In genomic region chr21:44012474-44013379, GRCh38 we compare ENCODE assay signal across 1 cellular context.
TF ChIP-seq lines count a peak whose summit lies in the region.

No MANE protein-coding gene starts in this region.

TF ChIP-seq in K562, 482 proteins besides CTCF, POLR2A, EP300 and RAD21 (continued from another document and continues in another):
- TF ChIP-seq, protein P1, sequence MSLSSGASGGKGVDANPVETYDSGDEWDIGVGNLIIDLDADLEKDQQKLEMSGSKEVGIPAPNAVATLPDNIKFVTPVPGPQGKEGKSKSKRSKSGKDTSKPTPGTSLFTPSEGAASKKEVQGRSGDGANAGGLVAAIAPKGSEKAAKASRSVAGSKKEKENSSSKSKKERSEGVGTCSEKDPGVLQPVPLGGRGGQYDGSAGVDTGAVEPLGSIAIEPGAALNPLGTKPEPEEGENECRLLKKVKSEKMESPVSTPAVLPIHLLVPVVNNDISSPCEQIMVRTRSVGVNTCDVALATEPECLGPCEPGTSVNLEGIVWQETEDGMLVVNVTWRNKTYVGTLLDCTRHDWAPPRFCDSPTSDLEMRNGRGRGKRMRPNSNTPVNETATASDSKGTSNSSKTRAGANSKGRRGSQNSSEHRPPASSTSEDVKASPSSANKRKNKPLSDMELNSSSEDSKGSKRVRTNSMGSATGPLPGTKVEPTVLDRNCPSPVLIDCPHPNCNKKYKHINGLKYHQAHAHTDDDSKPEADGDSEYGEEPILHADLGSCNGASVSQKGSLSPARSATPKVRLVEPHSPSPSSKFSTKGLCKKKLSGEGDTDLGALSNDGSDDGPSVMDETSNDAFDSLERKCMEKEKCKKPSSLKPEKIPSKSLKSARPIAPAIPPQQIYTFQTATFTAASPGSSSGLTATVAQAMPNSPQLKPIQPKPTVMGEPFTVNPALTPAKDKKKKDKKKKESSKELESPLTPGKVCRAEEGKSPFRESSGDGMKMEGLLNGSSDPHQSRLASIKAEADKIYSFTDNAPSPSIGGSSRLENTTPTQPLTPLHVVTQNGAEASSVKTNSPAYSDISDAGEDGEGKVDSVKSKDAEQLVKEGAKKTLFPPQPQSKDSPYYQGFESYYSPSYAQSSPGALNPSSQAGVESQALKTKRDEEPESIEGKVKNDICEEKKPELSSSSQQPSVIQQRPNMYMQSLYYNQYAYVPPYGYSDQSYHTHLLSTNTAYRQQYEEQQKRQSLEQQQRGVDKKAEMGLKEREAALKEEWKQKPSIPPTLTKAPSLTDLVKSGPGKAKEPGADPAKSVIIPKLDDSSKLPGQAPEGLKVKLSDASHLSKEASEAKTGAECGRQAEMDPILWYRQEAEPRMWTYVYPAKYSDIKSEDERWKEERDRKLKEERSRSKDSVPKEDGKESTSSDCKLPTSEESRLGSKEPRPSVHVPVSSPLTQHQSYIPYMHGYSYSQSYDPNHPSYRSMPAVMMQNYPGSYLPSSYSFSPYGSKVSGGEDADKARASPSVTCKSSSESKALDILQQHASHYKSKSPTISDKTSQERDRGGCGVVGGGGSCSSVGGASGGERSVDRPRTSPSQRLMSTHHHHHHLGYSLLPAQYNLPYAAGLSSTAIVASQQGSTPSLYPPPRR (CRISPR knock-in tag; IDR thresholded peaks at IDR 0.05; ENCODE audit: borderline replicate concordance): 0 out of 2 replicates have a peak, but pooled peaks have one; percentile 51
- TF ChIP-seq NCOA1 (IDR thresholded peaks at IDR 0.05; ENCODE audit: low read depth) (peak; percentile 69), HMG20B (CRISPR knock-in tag; IDR thresholded peaks at IDR 0.05) (no peak), ZNF512 (tag; IDR thresholded peaks at IDR 0.05) (no peak), ELK1 (CRISPR knock-in tag; IDR thresholded peaks at IDR 0.05) (no peak), ZNF239 (CRISPR knock-in tag; IDR thresholded peaks at IDR 0.05) (no peak), PHB (CRISPR knock-in tag; IDR thresholded peaks at IDR 0.05) (no peak), PML (IDR thresholded peaks at IDR 0.05; ENCODE audit: low read length) (no peak), ETS1 (conservative IDR thresholded peaks at IDR 0.05; ENCODE audit: control insufficient read depth, low read depth, low read length) (peak; percentile 7; the same call in 1 of the 2 replicates), MCM3 (IDR thresholded peaks at IDR 0.05) (no peak), CCAR2 (IDR thresholded peaks at IDR 0.05; ENCODE audit: low read depth, low read length) (no peak), ZFP36 (IDR thresholded peaks at IDR 0.05; ENCODE audit: low read depth, low read length, partially characterized antibody) (peak; percentile 29), ESRRB (CRISPR knock-in tag; IDR thresholded peaks at IDR 0.05; ENCODE audit: borderline replicate concordance) (no peak), ETV5 (CRISPR knock-in tag; IDR thresholded peaks at IDR 0.05; ENCODE audit: low read depth) (no peak), RBFOX2 (IDR thresholded peaks at IDR 0.05; ENCODE audit: low read depth, low read length) (peak; percentile 79), ILK (tag; IDR thresholded peaks at IDR 0.05; ENCODE audit: borderline replicate concordance, low read depth) (no peak), RBM39 (optimal IDR thresholded peaks at IDR 0.05; ENCODE audit: low read depth, low read length) (no peak), MYC (IDR thresholded peaks at IDR 0.05; ENCODE audit: low read depth, low read length) (peak; percentile 48), MYC (CRISPR knock-in tag; IDR thresholded peaks at IDR 0.05; ENCODE audit: borderline replicate concordance, low read depth) (no peak), ZSCAN32 (CRISPR knock-in tag; IDR thresholded peaks at IDR 0.05) (no peak), KDM4B (IDR thresholded peaks at IDR 0.05; ENCODE audit: borderline replicate concordance in 2 of 2, low read depth in 1 of 2) (peak in 1 of 2 experiments; percentile 4; a peak in 1 of 4 replicates), MLLT1 (IDR thresholded peaks at IDR 0.05) (no peak), SRF (CRISPR knock-in tag; IDR thresholded peaks at IDR 0.05) (no peak), SIRT6 (IDR thresholded peaks at IDR 0.05; ENCODE audit: low read depth, low read length) (no peak), ZNF134 (CRISPR knock-in tag; conservative IDR thresholded peaks at IDR 0.05) (no peak; the same call in 1 of the 2 replicates), SIN3B (IDR thresholded peaks at IDR 0.05; ENCODE audit: low read depth) (peak; percentile 82), ZNF592 (IDR thresholded peaks at IDR 0.05) (peak; percentile 71; the same call in 1 of the 2 replicates), ERF (CRISPR knock-in tag; IDR thresholded peaks at IDR 0.05) (no peak), ZNF551 (CRISPR knock-in tag; IDR thresholded peaks at IDR 0.05) (no peak), ZNF766 (CRISPR knock-in tag; conservative IDR thresholded peaks at IDR 0.05) (no peak)
- TF ChIP-seq, protein P2, sequence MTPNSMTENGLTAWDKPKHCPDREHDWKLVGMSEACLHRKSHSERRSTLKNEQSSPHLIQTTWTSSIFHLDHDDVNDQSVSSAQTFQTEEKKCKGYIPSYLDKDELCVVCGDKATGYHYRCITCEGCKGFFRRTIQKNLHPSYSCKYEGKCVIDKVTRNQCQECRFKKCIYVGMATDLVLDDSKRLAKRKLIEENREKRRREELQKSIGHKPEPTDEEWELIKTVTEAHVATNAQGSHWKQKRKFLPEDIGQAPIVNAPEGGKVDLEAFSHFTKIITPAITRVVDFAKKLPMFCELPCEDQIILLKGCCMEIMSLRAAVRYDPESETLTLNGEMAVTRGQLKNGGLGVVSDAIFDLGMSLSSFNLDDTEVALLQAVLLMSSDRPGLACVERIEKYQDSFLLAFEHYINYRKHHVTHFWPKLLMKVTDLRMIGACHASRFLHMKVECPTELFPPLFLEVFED (CRISPR knock-in tag; conservative IDR thresholded peaks at IDR 0.05): no peak
- TF ChIP-seq, protein P3, sequence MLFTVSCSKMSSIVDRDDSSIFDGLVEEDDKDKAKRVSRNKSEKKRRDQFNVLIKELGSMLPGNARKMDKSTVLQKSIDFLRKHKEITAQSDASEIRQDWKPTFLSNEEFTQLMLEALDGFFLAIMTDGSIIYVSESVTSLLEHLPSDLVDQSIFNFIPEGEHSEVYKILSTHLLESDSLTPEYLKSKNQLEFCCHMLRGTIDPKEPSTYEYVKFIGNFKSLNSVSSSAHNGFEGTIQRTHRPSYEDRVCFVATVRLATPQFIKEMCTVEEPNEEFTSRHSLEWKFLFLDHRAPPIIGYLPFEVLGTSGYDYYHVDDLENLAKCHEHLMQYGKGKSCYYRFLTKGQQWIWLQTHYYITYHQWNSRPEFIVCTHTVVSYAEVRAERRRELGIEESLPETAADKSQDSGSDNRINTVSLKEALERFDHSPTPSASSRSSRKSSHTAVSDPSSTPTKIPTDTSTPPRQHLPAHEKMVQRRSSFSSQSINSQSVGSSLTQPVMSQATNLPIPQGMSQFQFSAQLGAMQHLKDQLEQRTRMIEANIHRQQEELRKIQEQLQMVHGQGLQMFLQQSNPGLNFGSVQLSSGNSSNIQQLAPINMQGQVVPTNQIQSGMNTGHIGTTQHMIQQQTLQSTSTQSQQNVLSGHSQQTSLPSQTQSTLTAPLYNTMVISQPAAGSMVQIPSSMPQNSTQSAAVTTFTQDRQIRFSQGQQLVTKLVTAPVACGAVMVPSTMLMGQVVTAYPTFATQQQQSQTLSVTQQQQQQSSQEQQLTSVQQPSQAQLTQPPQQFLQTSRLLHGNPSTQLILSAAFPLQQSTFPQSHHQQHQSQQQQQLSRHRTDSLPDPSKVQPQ (CRISPR knock-in tag; IDR thresholded peaks at IDR 0.05; ENCODE audit: borderline replicate concordance): no peak
- TF ChIP-seq, protein P4, sequence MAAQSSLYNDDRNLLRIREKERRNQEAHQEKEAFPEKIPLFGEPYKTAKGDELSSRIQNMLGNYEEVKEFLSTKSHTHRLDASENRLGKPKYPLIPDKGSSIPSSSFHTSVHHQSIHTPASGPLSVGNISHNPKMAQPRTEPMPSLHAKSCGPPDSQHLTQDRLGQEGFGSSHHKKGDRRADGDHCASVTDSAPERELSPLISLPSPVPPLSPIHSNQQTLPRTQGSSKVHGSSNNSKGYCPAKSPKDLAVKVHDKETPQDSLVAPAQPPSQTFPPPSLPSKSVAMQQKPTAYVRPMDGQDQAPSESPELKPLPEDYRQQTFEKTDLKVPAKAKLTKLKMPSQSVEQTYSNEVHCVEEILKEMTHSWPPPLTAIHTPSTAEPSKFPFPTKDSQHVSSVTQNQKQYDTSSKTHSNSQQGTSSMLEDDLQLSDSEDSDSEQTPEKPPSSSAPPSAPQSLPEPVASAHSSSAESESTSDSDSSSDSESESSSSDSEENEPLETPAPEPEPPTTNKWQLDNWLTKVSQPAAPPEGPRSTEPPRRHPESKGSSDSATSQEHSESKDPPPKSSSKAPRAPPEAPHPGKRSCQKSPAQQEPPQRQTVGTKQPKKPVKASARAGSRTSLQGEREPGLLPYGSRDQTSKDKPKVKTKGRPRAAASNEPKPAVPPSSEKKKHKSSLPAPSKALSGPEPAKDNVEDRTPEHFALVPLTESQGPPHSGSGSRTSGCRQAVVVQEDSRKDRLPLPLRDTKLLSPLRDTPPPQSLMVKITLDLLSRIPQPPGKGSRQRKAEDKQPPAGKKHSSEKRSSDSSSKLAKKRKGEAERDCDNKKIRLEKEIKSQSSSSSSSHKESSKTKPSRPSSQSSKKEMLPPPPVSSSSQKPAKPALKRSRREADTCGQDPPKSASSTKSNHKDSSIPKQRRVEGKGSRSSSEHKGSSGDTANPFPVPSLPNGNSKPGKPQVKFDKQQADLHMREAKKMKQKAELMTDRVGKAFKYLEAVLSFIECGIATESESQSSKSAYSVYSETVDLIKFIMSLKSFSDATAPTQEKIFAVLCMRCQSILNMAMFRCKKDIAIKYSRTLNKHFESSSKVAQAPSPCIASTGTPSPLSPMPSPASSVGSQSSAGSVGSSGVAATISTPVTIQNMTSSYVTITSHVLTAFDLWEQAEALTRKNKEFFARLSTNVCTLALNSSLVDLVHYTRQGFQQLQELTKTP (IDR thresholded peaks at IDR 0.05; ENCODE audit: low read depth in 1 of 2, partially characterized antibody in 2 of 2): peak; percentile 19 to 33
